8 cellular contexts compared by ENCODE assay signal in the genomic region with DNA sequence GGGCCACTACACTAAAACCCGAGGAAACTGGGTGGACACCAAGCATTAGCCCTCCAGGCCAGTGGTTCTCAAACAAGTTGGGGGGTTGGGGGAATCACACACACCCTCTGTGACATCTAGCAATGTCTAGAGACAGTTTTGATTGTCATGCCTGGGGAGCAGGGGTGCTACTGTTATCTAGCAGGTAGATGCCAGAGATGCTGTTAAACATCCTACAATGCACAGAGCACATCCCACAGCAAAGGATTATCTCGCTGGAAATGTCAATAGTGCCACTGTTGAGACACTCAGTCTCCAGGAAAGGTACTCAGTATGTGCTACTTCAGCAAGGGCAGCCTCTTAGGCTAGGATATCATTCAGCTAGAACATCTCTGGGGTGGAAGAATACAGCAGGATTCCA. TPM values are rescaled to one million over a fixed set of nuclear protein-coding genes. Genes with fewer than 3 reads are reported as not detected.
DNase-seq lines count a peak whose midpoint lies in the region; ATAC-seq and TF ChIP-seq lines count a peak whose summit lies in the region.

No MANE protein-coding gene starts in this region.

- peaks cover 21% of the 10 kb centered on the region for H3K4me1 Mint-ChIP-seq in activated naive CD8-positive, alpha-beta T cell treated with anti-CD3 and anti-CD28 coated beads for 36 hours

- no peak for TF ChIP-seq CTCF in left ventricle myocardium inferior (IDR thresholded peaks at IDR 0.05; ENCODE audit: borderline replicate concordance)
- no peak for TF ChIP-seq CTCF in left lung (IDR thresholded peaks at IDR 0.05)
- no peak for TF ChIP-seq CTCF in upper lobe of right lung (IDR thresholded peaks at IDR 0.05)

- H3K27ac ChIP-seq in left ventricle myocardium inferior (replicated peaks) (no peak overlapping the region), left lung (no peak overlapping the region), upper lobe of right lung (no peak overlapping the region)

- H3K9me3 Mint-ChIP-seq in activated naive CD8-positive, alpha-beta T cell treated with anti-CD3 and anti-CD28 coated beads for 36 hours = no peaks in the 10 kb centered on the region

- H3K36me3 ChIP-seq in left ventricle myocardium inferior (no peaks in the 10 kb centered on the region), left lung (no peaks in the 10 kb centered on the region), upper lobe of right lung (no peaks in the 10 kb centered on the region)

- H3K4me1 ChIP-seq in left ventricle myocardium inferior (peaks cover 24% of the 10 kb centered on the region), left lung (peaks cover 9 to 19% of the 10 kb centered on the region in 2 donors), upper lobe of right lung (peaks cover 12% of the 10 kb centered on the region)

- no peaks in the 10 kb centered on the region for H3K27me3 Mint-ChIP-seq in activated naive CD8-positive, alpha-beta T cell treated with anti-CD3 and anti-CD28 coated beads for 36 hours

- peak overlapping the region; percentile 76 for H3K4me3 ChIP-seq in left ventricle myocardium inferior
- peak overlapping the region; percentile 57 to 81 for H3K4me3 ChIP-seq in left lung
- H3K4me3 ChIP-seq in upper lobe of right lung = peak overlapping the region; percentile 70

- no peak for DNase-seq in left ventricle myocardium inferior
- no peak for DNase-seq in left ventricle myocardium superior
- no peak for DNase-seq in activated naive CD8-positive, alpha-beta T cell treated with anti-CD3 and anti-CD28 coated beads for 36 hours
- DNase-seq in left lung = no peak
- no peak for DNase-seq in upper lobe of right lung
- DNase-seq in SKM-1 (lab: John Stamatoyannopoulos, UW; ENCODE audit: unreplicated experiment) = no peak
- no peak for DNase-seq in NCI-H510A (lab: John Stamatoyannopoulos, UW)

- peaks cover 22% of the 10 kb centered on the region for H3K36me3 Mint-ChIP-seq in activated naive CD8-positive, alpha-beta T cell treated with anti-CD3 and anti-CD28 coated beads for 36 hours

- ATAC-seq in left ventricle myocardium superior (no peak), left lung (no peak), upper lobe of right lung (no peak), GM21786 (IDR thresholded peaks at IDR 0.05; ENCODE audit: unreplicated experiment) (no peak)

- H3K4me3 Mint-ChIP-seq in activated naive CD8-positive, alpha-beta T cell treated with anti-CD3 and anti-CD28 coated beads for 36 hours = peak overlapping the region; percentile 95

- H3K9me3 ChIP-seq in left ventricle myocardium inferior (replicated peaks) (no peaks in the 10 kb centered on the region), left lung (no peaks in the 10 kb centered on the region), upper lobe of right lung (no peaks in the 10 kb centered on the region)

- H3K27ac Mint-ChIP-seq in activated naive CD8-positive, alpha-beta T cell treated with anti-CD3 and anti-CD28 coated beads for 36 hours = peak overlapping the region; percentile 98

- H3K27me3 ChIP-seq in left ventricle myocardium inferior (ENCODE audit: low read depth) (no peaks in the 10 kb centered on the region), left lung (no peaks in the 10 kb centered on the region), upper lobe of right lung (no peaks in the 10 kb centered on the region)

- intact Hi-C loops in left ventricle myocardium inferior (cut with micrococcal nuclease) = no loop called here
- intact Hi-C loops in left ventricle myocardium superior (cut with micrococcal nuclease) = no loop called here
- intact Hi-C loops in left lung (cut with DNase I) = no loop called here
- intact Hi-C loops in upper lobe of right lung (cut with DNase I) = no loop called here

RNA-seq across cellular contexts. Expression of a gene that starts 1.3 kb away (rescaled TPM):
- 35.9 TPM for total RNA-seq in left ventricle myocardium inferior
- total RNA-seq in left ventricle myocardium superior = 40.2 TPM
- total RNA-seq in activated naive CD8-positive, alpha-beta T cell treated with anti-CD3 and anti-CD28 coated beads for 36 hours = 100 to 1,000 TPM; 154 to 161 TPM
- total RNA-seq in left lung = 10 to 100 TPM; 59.6 to 69.4 TPM
- 51.8 TPM for total RNA-seq in upper lobe of right lung

RNA-seq across cellular contexts. Expression of a gene that starts 1.5 kb away (rescaled TPM):
- 0.49 TPM for total RNA-seq in left ventricle myocardium inferior
- total RNA-seq in left ventricle myocardium superior = 0.52 TPM
- total RNA-seq in activated naive CD8-positive, alpha-beta T cell treated with anti-CD3 and anti-CD28 coated beads for 36 hours = 1 to 10 TPM; 1.1 TPM
- 1 to 10 TPM; 1.9 TPM for total RNA-seq in left lung
- total RNA-seq in upper lobe of right lung = 0.87 TPM

RNA-seq across cellular contexts. Expression of a gene that starts 13.0 kb away (rescaled TPM):
- total RNA-seq in left ventricle myocardium inferior (109 TPM), left ventricle myocardium superior (102 TPM), left lung (10 to 100 TPM; 68.4 to 81.0 TPM), upper lobe of right lung (46.7 TPM)
- total RNA-seq in activated naive CD8-positive, alpha-beta T cell treated with anti-CD3 and anti-CD28 coated beads for 36 hours = 100 to 1,000 TPM; 135 to 145 TPM
